Comparison of ENCODE assay signal across 1 cellular context in genomic region chr10:100359529-100360150, GRCh38.
TF ChIP-seq lines count a peak whose summit lies in the region.

No MANE protein-coding gene starts in this region.

TF ChIP-seq in HepG2, 621 proteins besides CTCF, POLR2A, EP300 and RAD21 (continued from another document and continues in another):
- TF ChIP-seq, protein P1, sequence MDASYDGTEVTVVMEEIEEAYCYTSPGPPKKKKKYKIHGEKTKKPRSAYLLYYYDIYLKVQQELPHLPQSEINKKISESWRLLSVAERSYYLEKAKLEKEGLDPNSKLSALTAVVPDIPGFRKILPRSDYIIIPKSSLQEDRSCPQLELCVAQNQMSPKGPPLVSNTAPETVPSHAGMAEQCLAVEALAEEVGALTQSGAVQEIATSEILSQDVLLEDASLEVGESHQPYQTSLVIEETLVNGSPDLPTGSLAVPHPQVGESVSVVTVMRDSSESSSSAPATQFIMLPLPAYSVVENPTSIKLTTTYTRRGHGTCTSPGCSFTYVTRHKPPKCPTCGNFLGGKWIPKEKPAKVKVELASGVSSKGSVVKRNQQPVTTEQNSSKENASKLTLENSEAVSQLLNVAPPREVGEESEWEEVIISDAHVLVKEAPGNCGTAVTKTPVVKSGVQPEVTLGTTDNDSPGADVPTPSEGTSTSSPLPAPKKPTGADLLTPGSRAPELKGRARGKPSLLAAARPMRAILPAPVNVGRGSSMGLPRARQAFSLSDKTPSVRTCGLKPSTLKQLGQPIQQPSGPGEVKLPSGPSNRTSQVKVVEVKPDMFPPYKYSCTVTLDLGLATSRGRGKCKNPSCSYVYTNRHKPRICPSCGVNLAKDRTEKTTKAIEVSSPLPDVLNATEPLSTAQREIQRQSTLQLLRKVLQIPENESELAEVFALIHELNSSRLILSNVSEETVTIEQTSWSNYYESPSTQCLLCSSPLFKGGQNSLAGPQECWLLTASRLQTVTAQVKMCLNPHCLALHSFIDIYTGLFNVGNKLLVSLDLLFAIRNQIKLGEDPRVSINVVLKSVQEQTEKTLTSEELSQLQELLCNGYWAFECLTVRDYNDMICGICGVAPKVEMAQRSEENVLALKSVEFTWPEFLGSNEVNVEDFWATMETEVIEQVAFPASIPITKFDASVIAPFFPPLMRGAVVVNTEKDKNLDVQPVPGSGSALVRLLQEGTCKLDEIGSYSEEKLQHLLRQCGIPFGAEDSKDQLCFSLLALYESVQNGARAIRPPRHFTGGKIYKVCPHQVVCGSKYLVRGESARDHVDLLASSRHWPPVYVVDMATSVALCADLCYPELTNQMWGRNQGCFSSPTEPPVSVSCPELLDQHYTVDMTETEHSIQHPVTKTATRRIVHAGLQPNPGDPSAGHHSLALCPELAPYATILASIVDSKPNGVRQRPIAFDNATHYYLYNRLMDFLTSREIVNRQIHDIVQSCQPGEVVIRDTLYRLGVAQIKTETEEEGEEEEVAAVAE (CRISPR knock-in tag; IDR thresholded peaks at IDR 0.05; ENCODE audit: borderline replicate concordance) = no peak
- TF ChIP-seq ZXDC (CRISPR knock-in tag; IDR thresholded peaks at IDR 0.05) (no peak), MTF2 (CRISPR knock-in tag; IDR thresholded peaks at IDR 0.05; ENCODE audit: borderline replicate concordance) (no peak), BRF2 (CRISPR knock-in tag; IDR thresholded peaks at IDR 0.05) (no peak), THRA (CRISPR knock-in tag; IDR thresholded peaks at IDR 0.05; ENCODE audit: borderline replicate concordance) (0 out of 2 replicates have a peak, but pooled peaks have one; percentile 54), ZEB1 (IDR thresholded peaks at IDR 0.05; ENCODE audit: insufficient replicate concordance, low read depth) (peak; percentile 38), KDM5B (CRISPR knock-in tag; IDR thresholded peaks at IDR 0.05; ENCODE audit: borderline replicate concordance) (no peak), EHMT2 (IDR thresholded peaks at IDR 0.05; ENCODE audit: borderline replicate concordance, low read depth, low read length) (no peak), ZNF513 (CRISPR knock-in tag; conservative IDR thresholded peaks at IDR 0.05) (no peak), JUNB (CRISPR knock-in tag; IDR thresholded peaks at IDR 0.05; ENCODE audit: borderline replicate concordance) (no peak), E2F2 (CRISPR knock-in tag; IDR thresholded peaks at IDR 0.05; ENCODE audit: borderline replicate concordance) (no peak), YY1 (IDR thresholded peaks at IDR 0.05; ENCODE audit: insufficient read depth, insufficient replicate concordance, low read depth, low read length) (no peak), FOXM1 (CRISPR knock-in tag; IDR thresholded peaks at IDR 0.05) (no peak), CBX5 (CRISPR knock-in tag; IDR thresholded peaks at IDR 0.05; ENCODE audit: borderline replicate concordance) (no peak), RXRB (CRISPR knock-in tag; IDR thresholded peaks at IDR 0.05; ENCODE audit: borderline replicate concordance) (peak; percentile 57; the same call in 1 of the 2 replicates), THAP8 (CRISPR knock-in tag; IDR thresholded peaks at IDR 0.05; ENCODE audit: borderline replicate concordance) (no peak), ZNF75D (CRISPR knock-in tag; IDR thresholded peaks at IDR 0.05; ENCODE audit: borderline replicate concordance) (no peak), ZBTB7B (CRISPR knock-in tag; IDR thresholded peaks at IDR 0.05) (peak; percentile 86), SYNCRIP (IDR thresholded peaks at IDR 0.05; ENCODE audit: insufficient read depth, low read depth, low read length) (no peak), ZNF589 (CRISPR knock-in tag; conservative IDR thresholded peaks at IDR 0.05) (no peak), KAT2B (IDR thresholded peaks at IDR 0.05; ENCODE audit: borderline replicate concordance, low read depth, low read length) (no peak), ZNF460 (CRISPR knock-in tag; IDR thresholded peaks at IDR 0.05; ENCODE audit: borderline replicate concordance) (no peak), RFX5 (IDR thresholded peaks at IDR 0.05; ENCODE audit: low read depth, low read length) (no peak), UBTF (CRISPR knock-in tag; IDR thresholded peaks at IDR 0.05) (no peak), TCF12 (IDR thresholded peaks at IDR 0.05) (no peak), TCF12 (CRISPR knock-in tag; IDR thresholded peaks at IDR 0.05) (no peak)
- TF ChIP-seq, protein P2, sequence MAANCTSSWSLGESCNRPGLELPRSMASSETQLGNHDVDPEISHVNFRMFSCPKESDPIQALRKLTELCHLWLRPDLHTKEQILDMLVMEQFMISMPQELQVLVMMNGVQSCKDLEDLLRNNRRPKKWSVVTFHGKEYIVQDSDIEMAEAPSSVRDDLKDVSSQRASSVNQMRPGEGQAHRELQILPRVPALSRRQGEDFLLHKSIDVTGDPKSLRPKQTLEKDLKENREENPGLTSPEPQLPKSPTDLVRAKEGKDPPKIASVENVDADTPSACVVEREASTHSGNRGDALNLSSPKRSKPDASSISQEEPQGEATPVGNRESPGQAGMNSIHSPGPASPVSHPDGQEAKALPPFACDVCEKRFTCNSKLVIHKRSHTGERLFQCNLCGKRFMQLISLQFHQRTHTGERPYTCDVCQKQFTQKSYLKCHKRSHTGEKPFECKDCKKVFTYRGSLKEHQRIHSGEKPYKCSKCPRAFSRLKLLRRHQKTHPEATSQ (CRISPR knock-in tag; IDR thresholded peaks at IDR 0.05; ENCODE audit: borderline replicate concordance) = no peak; the same call in 1 of the 2 replicates
- TF ChIP-seq, protein P3, sequence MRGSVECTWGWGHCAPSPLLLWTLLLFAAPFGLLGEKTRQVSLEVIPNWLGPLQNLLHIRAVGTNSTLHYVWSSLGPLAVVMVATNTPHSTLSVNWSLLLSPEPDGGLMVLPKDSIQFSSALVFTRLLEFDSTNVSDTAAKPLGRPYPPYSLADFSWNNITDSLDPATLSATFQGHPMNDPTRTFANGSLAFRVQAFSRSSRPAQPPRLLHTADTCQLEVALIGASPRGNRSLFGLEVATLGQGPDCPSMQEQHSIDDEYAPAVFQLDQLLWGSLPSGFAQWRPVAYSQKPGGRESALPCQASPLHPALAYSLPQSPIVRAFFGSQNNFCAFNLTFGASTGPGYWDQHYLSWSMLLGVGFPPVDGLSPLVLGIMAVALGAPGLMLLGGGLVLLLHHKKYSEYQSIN (CRISPR knock-in tag; IDR thresholded peaks at IDR 0.05; ENCODE audit: borderline replicate concordance) = no peak
- TF ChIP-seq, protein P4, sequence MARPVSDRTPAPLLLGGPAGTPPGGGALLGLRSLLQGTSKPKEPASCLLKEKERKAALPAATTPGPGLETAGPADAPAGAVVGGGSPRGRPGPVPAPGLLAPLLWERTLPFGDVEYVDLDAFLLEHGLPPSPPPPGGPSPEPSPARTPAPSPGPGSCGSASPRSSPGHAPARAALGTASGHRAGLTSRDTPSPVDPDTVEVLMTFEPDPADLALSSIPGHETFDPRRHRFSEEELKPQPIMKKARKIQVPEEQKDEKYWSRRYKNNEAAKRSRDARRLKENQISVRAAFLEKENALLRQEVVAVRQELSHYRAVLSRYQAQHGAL (CRISPR knock-in tag; IDR thresholded peaks at IDR 0.05; ENCODE audit: not compliant biosample characterization) = no peak
- TF ChIP-seq, protein P5, sequence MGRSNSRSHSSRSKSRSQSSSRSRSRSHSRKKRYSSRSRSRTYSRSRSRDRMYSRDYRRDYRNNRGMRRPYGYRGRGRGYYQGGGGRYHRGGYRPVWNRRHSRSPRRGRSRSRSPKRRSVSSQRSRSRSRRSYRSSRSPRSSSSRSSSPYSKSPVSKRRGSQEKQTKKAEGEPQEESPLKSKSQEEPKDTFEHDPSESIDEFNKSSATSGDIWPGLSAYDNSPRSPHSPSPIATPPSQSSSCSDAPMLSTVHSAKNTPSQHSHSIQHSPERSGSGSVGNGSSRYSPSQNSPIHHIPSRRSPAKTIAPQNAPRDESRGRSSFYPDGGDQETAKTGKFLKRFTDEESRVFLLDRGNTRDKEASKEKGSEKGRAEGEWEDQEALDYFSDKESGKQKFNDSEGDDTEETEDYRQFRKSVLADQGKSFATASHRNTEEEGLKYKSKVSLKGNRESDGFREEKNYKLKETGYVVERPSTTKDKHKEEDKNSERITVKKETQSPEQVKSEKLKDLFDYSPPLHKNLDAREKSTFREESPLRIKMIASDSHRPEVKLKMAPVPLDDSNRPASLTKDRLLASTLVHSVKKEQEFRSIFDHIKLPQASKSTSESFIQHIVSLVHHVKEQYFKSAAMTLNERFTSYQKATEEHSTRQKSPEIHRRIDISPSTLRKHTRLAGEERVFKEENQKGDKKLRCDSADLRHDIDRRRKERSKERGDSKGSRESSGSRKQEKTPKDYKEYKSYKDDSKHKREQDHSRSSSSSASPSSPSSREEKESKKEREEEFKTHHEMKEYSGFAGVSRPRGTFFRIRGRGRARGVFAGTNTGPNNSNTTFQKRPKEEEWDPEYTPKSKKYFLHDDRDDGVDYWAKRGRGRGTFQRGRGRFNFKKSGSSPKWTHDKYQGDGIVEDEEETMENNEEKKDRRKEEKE (IDR thresholded peaks at IDR 0.05) = no peak
